Comparison of ENCODE assay signal across 12 cellular contexts in the genomic region with DNA sequence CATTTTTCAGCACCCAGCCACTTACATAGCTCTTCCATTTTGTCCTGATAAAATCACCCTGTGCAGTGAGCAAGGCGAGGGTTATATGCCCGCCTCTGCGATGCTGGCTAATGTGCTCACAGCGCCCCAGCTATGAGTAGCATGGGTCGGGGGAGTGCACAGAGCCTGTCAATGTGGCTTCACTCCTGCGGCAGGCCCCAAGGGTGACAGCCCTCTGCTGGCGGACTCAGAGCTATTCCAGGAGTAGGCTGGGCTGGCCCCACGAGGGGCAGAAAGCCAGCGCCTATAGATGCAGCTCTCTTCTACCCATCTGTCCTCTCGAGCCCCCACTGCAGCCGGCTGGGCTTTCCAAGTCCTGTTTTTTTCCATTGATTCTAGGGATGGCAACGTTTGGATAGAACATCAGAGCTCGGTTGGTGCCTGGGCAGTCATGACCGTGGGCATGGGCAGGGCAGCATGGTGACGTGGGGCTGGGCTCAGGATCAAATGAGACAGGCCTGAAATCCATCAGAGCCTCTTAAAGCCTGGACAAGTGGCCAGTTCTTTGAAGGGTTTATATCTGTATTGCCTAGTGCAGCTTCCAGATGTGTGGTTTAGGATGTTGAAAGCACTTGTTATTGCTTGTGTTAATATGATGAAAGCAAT.
DNase-seq lines count a peak whose midpoint lies in the region; ATAC-seq and TF ChIP-seq lines count a peak whose summit lies in the region.
"Had no signal": no experiment of that assay in that cellular context is flagged by ENCODE, and none has a peak within 500 bp of the region (broad histone marks: within the 10 kb centered on the region; RNA-seq: fewer than 3 reads in every experiment).

No MANE protein-coding gene starts in this region.

- CTCF ChIA-PET in AG04450 (lab: Charles Lee), result interaction anchor here (0.9 to 1.4 kb wide), 4 partner anchors 34 to 131 kb away, joined by 3 to 11 read pairs (median 3); no protein-coding TSS in a partner anchor

- peaks cover 27% of the 10 kb centered on the region for H3K4me1 ChIP-seq in lower lobe of right lung
- H3K4me1 ChIP-seq: pancreas had no signal

- ATAC-seq in lower lobe of right lung, result peak; percentile 34 to 35
- ATAC-seq: foreskin keratinocyte had no signal

- TF ChIP-seq CTCF in AG04450 (IDR thresholded peaks at IDR 0.05; ENCODE audit: low read depth, low read length) (peak; percentile 33; the same call in 1 of the 2 replicates), lower lobe of right lung (IDR thresholded peaks at IDR 0.05) (no peak), GM20000 (IDR thresholded peaks at IDR 0.05; ENCODE audit: extremely low read depth, missing control alignments) (no peak)

- H3K27ac ChIP-seq in AG04450 (ENCODE audit: low read depth, low read length), result peak overlapping the region; percentile 72
- H3K27ac ChIP-seq in lower lobe of right lung, result no peak overlapping the region
- H3K27ac ChIP-seq: C4-2B, foreskin keratinocyte, pancreas had no signal

- no peak for DNase-seq in AG04450 (ENCODE audit: low read depth, low spot score)
- peak; percentile 32 for DNase-seq in M059J (ENCODE audit: low read depth)
- DNase-seq in cerebellum (ENCODE audit: low spot score), result peak; percentile 63
- no peak for DNase-seq in lower lobe of right lung
- no peak for DNase-seq in NCI-H2029 (lab: John Stamatoyannopoulos, UW)
- no peak for DNase-seq in stimulated activated CD4-positive, alpha-beta T cell treated with anti-CD3 and anti-CD28 coated beads, Interleukin-4, amount 100 ng/mL, for 24 hours
- no peak for DNase-seq in GM20000 (ENCODE audit: low spot score)
- no peak for DNase-seq in germinal center (ENCODE audit: low spot score)
- DNase-seq: activated T-cell treated with anti-CD3 and anti-CD28 coated beads, Interleukin-2, amount 50 U/mL, for 1 hour; foreskin keratinocyte; pancreas had no signal

- no peaks in the 10 kb centered on the region for H3K36me3 ChIP-seq in lower lobe of right lung
- H3K36me3 ChIP-seq: pancreas had no signal

- H3K4me3 ChIP-seq in AG04450 (ENCODE audit: low read depth, low read length) (no peak overlapping the region), lower lobe of right lung (no peak overlapping the region)
- H3K4me3 ChIP-seq: pancreas had no signal

- intact Hi-C loops in lower lobe of right lung (cut with DNase I), result no loop called here

- no peaks in the 10 kb centered on the region for H3K27me3 ChIP-seq in AG04450 (ENCODE audit: control insufficient read depth, insufficient read depth, low read length)
- H3K27me3 ChIP-seq in lower lobe of right lung (ENCODE audit: low read depth), result no peaks in the 10 kb centered on the region
- H3K27me3 ChIP-seq: foreskin keratinocyte, pancreas had no signal

- POLR2A ChIA-PET in AG04450 (lab: Yijun Ruan, JAX), result interaction anchor here (0.8 to 1.1 kb wide), 3 partner anchors 23 to 69 kb away, joined by 3 to 4 read pairs (median 3); no protein-coding TSS in a partner anchor

- peaks cover 3% of the 10 kb centered on the region; the same call in 1 of the 2 replicates for H3K9me3 ChIP-seq in AG04450 (ENCODE audit: control insufficient read depth, insufficient read depth, low read length)
- H3K9me3 ChIP-seq in lower lobe of right lung, result no peaks in the 10 kb centered on the region
- H3K9me3 ChIP-seq: pancreas had no signal

Comparison
In these comparisons a context has a peak if more than half of its experiments do, and no peak if none do; other contexts are left out.
1. DNase-seq: peak in M059J (single experiment) and cerebellum (single experiment); none in AG04450 (single experiment), lower lobe of right lung (single experiment), NCI-H2029 (single experiment), stimulated activated CD4-positive, alpha-beta T cell treated with anti-CD3 and anti-CD28 coated beads, Interleukin-4, amount 100 ng/mL, for 24 hours (single experiment), GM20000 (single experiment) and germinal center (single experiment).